22 cellular contexts compared by ENCODE assay signal in the genomic region with DNA sequence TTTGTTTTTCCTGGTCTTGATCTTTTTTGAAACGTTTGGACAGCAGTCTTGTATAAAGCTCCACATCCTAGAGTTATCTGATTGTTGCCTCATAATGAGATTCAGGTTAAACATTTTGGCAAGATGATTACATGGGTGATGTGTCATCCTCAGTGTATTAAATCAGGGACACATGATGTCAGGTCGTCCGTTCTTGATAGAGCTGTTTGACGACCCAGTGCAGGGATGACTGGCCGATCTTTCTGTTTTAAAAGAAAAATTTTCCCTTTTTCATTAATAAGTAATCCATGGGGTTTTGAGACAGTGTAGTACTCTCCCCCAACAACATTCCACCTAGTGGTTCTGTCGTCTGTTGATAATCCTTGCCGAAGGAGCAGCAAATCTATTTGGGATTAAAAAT. TPM values are rescaled to one million over a fixed set of nuclear protein-coding genes. Genes with fewer than 3 reads are reported as not detected.
DNase-seq lines count a peak whose midpoint lies in the region; ATAC-seq, FAIRE-seq and TF ChIP-seq lines count a peak whose summit lies in the region.
"Had no signal": no experiment of that assay in that cellular context is flagged by ENCODE, and none has a peak within 500 bp of the region (broad histone marks: within the 10 kb centered on the region; RNA-seq: fewer than 3 reads in every experiment).

No MANE protein-coding gene starts in this region.

- intact Hi-C loops in kidney (cut with DNase I), result loop anchor here (10.0 kb wide), 1 partner anchor 318 kb away; no protein-coding TSS in a partner anchor

- DNase-seq in D721Med (ENCODE audit: insufficient read length, low spot score) (no peak), epithelial cell of esophagus (ENCODE audit: low read depth) (peak; percentile 27), globus pallidus (ENCODE audit: low spot score) (no peak), kidney (no peak)
- DNase-seq in activated CD8-positive, alpha-beta memory T cell treated with anti-CD3 and anti-CD28 coated beads for 24 hours, result no peak
- DNase-seq: Caco-2; CD4-positive, CD25-positive, alpha-beta regulatory T cell; EL; H7; NCI-H1105 treated with DMSO at 0.1 percent for 48 hours; NCI-H1694 treated with DMSO at 0.1 percent for 48 hours; NCI-H2107; NCI-H226; NCI-H524 treated with DMSO at 0.1 percent for 48 hours; RPMI8226; SIG-M5 had no signal

- ATAC-seq in GM19463 (IDR thresholded peaks at IDR 0.05; ENCODE audit: unreplicated experiment) (peak; percentile 75), HG03432 (IDR thresholded peaks at IDR 0.05; ENCODE audit: unreplicated experiment) (peak; percentile 48), HG03439 (IDR thresholded peaks at IDR 0.05; ENCODE audit: unreplicated experiment) (no peak)

- no peaks in the 10 kb centered on the region for H3K4me1 ChIP-seq in kidney (ENCODE audit: control insufficient read depth in 1 of 2, insufficient read depth in 1 of 2, low read depth in 1 of 2, low read length in 2 of 2)
- H3K4me1 ChIP-seq: Caco-2 had no signal

- H3K4me3 ChIP-seq in epithelial cell of esophagus (ENCODE audit: low read length), result no peak overlapping the region
- H3K4me3 ChIP-seq in kidney (ENCODE audit: low read length in 2 of 2), result no peak overlapping the region

- no peak overlapping the region for H3K27ac ChIP-seq in kidney (ENCODE audit: low read depth in 2 of 2, low read length in 2 of 2)
- H3K27ac ChIP-seq: 22Rv1 had no signal

- H3K9ac ChIP-seq in kidney (ENCODE audit: low read length in 2 of 2), result no peak overlapping the region

- H3K36me3 ChIP-seq in kidney (ENCODE audit: control insufficient read depth in 1 of 2, insufficient read depth in 2 of 2, low read length in 2 of 2), result no peaks in the 10 kb centered on the region

- no peaks in the 10 kb centered on the region for H3K9me3 ChIP-seq in kidney (ENCODE audit: control insufficient read depth in 1 of 2, low read length in 2 of 2)
- H3K9me3 ChIP-seq: Caco-2 had no signal

- FAIRE-seq in D721Med (lab: Jason Lieb, UNC) (peak; percentile 99), kidney (lab: Jason Lieb, UNC) (no peak)

- TF ChIP-seq CTCF in D721Med (IDR thresholded peaks at IDR 0.05; ENCODE audit: insufficient read depth, missing control alignments) (no peak), epithelial cell of esophagus (IDR thresholded peaks at IDR 0.05; ENCODE audit: insufficient read depth, low read depth, low read length, missing control alignments) (no peak), kidney (IDR thresholded peaks at IDR 0.05; ENCODE audit: borderline replicate concordance, extremely low read depth, insufficient read depth) (no peak)

RNA-seq across cellular contexts. Expression of a gene that starts 44.5 kb away (rescaled TPM):
- total RNA-seq in kidney, result not detected
- not detected for polyA plus RNA-seq in kidney (ENCODE audit: insufficient read depth, low read depth, low replicate concordance)
- total RNA-seq: Caco-2; CD4-positive, CD25-positive, alpha-beta regulatory T cell; H7; OCI-LY7 had no signal
- polyA plus RNA-seq: CD4-positive, CD25-positive, alpha-beta regulatory T cell; IgD-negative memory B cell had no signal
